In genomic region chr1:61436491-61437120, GRCh38 we compare ENCODE assay signal across 1 cellular context.
TF ChIP-seq lines count a peak whose summit lies in the region.

No MANE protein-coding gene starts in this region.

TF ChIP-seq in GM12878, 131 proteins besides CTCF, POLR2A, EP300 and RAD21:
- TF ChIP-seq PAX8 (IDR thresholded peaks at IDR 0.05) = no peak
- peak; percentile 14; the same call in 1 of the 2 replicates for TF ChIP-seq MTA2 (IDR thresholded peaks at IDR 0.05; ENCODE audit: low read depth)
